In the genomic region with DNA sequence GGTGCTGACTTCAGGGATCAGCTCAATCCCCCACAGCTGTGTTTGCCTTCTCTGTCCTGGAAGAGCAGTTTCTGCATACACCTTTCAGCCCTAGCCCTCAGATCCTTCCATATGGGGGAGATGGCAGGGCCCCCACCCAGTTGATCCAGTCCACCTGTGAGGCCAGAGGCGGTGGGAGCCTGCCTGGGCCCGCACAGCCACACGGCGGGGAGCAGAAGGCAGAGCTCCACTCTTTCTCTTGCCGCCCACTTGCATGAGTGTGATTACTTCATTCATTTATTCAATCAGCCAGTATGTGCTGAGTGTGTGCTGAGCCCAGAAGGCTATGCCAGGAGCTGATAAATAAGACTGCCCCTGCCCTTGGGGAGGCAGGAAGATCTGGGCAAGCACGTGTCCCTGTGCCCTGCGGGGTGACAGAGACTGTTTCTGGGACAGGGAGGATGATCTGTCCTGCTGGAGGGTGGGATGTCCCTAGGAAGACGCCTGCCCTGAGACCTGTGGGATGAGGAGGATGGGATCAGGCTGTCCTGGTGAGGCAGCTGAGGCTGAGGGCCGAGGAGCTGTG, we compare ENCODE assay signal across 1 cellular context.
TF ChIP-seq lines count a peak whose summit lies in the region.

No MANE protein-coding gene starts in this region.

TF ChIP-seq in SK-N-SH, 30 proteins besides CTCF, POLR2A, EP300 and RAD21 (continued from another document):
- TF ChIP-seq, protein P1, sequence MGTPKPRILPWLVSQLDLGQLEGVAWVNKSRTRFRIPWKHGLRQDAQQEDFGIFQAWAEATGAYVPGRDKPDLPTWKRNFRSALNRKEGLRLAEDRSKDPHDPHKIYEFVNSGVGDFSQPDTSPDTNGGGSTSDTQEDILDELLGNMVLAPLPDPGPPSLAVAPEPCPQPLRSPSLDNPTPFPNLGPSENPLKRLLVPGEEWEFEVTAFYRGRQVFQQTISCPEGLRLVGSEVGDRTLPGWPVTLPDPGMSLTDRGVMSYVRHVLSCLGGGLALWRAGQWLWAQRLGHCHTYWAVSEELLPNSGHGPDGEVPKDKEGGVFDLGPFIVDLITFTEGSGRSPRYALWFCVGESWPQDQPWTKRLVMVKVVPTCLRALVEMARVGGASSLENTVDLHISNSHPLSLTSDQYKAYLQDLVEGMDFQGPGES (IDR thresholded peaks at IDR 0.05; ENCODE audit: low read depth, low read length): no peak
- TF ChIP-seq ELF1 (IDR thresholded peaks at IDR 0.05) (no peak), YY1 (IDR thresholded peaks at IDR 0.05; ENCODE audit: low read depth) (no peak), JUND (IDR thresholded peaks at IDR 0.05) (no peak), POLR2AphosphoS5 (IDR thresholded peaks at IDR 0.05; ENCODE audit: low read depth, low read length) (no peak), TCF12 (IDR thresholded peaks at IDR 0.05) (no peak), EZH2phosphoT487 (IDR thresholded peaks at IDR 0.05; ENCODE audit: borderline replicate concordance, low read depth) (no peak), RCOR1 (IDR thresholded peaks at IDR 0.05; ENCODE audit: low read length) (no peak), GATA2 (CRISPR knock-in tag; IDR thresholded peaks at IDR 0.05) (no peak), NRF1 (IDR thresholded peaks at IDR 0.05; ENCODE audit: low read depth, low read length) (no peak), CHD2 (IDR thresholded peaks at IDR 0.05; ENCODE audit: low read length, partially characterized antibody) (no peak), FOXM1 (IDR thresholded peaks at IDR 0.05; ENCODE audit: low read depth) (no peak), FOSL2 (IDR thresholded peaks at IDR 0.05; ENCODE audit: borderline replicate concordance, low read depth) (no peak)
- TF ChIP-seq, protein P2, sequence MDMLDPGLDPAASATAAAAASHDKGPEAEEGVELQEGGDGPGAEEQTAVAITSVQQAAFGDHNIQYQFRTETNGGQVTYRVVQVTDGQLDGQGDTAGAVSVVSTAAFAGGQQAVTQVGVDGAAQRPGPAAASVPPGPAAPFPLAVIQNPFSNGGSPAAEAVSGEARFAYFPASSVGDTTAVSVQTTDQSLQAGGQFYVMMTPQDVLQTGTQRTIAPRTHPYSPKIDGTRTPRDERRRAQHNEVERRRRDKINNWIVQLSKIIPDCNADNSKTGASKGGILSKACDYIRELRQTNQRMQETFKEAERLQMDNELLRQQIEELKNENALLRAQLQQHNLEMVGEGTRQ (IDR thresholded peaks at IDR 0.05; ENCODE audit: borderline replicate concordance, low read depth, low read length): no peak
- TF ChIP-seq, protein P3, sequence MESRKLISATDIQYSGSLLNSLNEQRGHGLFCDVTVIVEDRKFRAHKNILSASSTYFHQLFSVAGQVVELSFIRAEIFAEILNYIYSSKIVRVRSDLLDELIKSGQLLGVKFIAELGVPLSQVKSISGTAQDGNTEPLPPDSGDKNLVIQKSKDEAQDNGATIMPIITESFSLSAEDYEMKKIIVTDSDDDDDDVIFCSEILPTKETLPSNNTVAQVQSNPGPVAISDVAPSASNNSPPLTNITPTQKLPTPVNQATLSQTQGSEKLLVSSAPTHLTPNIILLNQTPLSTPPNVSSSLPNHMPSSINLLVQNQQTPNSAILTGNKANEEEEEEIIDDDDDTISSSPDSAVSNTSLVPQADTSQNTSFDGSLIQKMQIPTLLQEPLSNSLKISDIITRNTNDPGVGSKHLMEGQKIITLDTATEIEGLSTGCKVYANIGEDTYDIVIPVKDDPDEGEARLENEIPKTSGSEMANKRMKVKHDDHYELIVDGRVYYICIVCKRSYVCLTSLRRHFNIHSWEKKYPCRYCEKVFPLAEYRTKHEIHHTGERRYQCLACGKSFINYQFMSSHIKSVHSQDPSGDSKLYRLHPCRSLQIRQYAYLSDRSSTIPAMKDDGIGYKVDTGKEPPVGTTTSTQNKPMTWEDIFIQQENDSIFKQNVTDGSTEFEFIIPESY (IDR thresholded peaks at IDR 0.05; ENCODE audit: borderline replicate concordance, low read depth): no peak
